ENCODE assay signal across 23 cellular contexts in genomic region chr16:559411-560207, GRCh38. TPM values are rescaled to one million over a fixed set of nuclear protein-coding genes. Genes with fewer than 3 reads are reported as not detected.
DNase-seq lines count a peak whose midpoint lies in the region; ATAC-seq and TF ChIP-seq lines count a peak whose summit lies in the region.
"Had no signal": no experiment of that assay in that cellular context is flagged by ENCODE, and none has a peak within 500 bp of the region (broad histone marks: within the 10 kb centered on the region; RNA-seq: fewer than 3 reads in every experiment).

No MANE protein-coding gene starts in this region.

- peaks cover 0 to 5% (median 0%) of the 10 kb centered on the region in 11 experiments; a peak in 4 of 22 replicates for H3K36me3 ChIP-seq in BLaER1 treated with 17β-estradiol and CSF1 and Interleukin-3, amounts not matched to agents 10 nM and 100 nM
- H3K36me3 ChIP-seq in ectodermal cell (ENCODE audit: control insufficient read depth, insufficient read depth, low read length): no peaks in the 10 kb centered on the region
- no peaks in the 10 kb centered on the region for H3K36me3 ChIP-seq in neural cell (ENCODE audit: insufficient read depth, low read length)
- H3K36me3 ChIP-seq: colonic mucosa, left lung, pancreas, sigmoid colon, transverse colon had no signal

- no peak overlapping the region for H2AFZ ChIP-seq in H9 (ENCODE audit: low read length)
- no peak overlapping the region for H2AFZ ChIP-seq in neural cell (ENCODE audit: low read depth, low read length)

- TF ChIP-seq RAD21 in neural cell (conservative IDR thresholded peaks at IDR 0.05): no peak

- no peak overlapping the region for H2AK5ac ChIP-seq in H9 (ENCODE audit: insufficient read length, low read length)

- no CpG with 5 or more reads among the region's 63 CpGs for WGBS in H9 (ENCODE audit: extremely low coverage, insufficient read length, low lambda C conversion rate)
- WGBS in ectodermal cell, 2 experiments: 10% methylated on average over 63 of the region's 63 CpGs

- H3K4me2 ChIP-seq in BLaER1 treated with 17β-estradiol and CSF1 and Interleukin-3, amounts not matched to agents 10 nM and 100 nM: peak overlapping the region; percentile 41 to 98 (median 78); a peak in 19 of 22 replicates
- H3K4me2 ChIP-seq in H9 (ENCODE audit: insufficient read depth, insufficient read length, low read length) (no peak overlapping the region), neural cell (ENCODE audit: low read length) (no peak overlapping the region)

- no peak overlapping the region for H3K27ac ChIP-seq in BLaER1 treated with 17β-estradiol and CSF1 and Interleukin-3, amounts not matched to agents 10 nM and 100 nM
- no peak overlapping the region for H3K27ac ChIP-seq in H9 (ENCODE audit: insufficient read length, low read depth, low read length)
- no peak overlapping the region for H3K27ac ChIP-seq in ectodermal cell (ENCODE audit: insufficient read depth, low read depth, low read length, poor library complexity, severe bottlenecking)
- no peak overlapping the region for H3K27ac ChIP-seq in neural cell (ENCODE audit: low read length)
- H3K27ac ChIP-seq: body of pancreas, colonic mucosa, left lung, pancreas, sigmoid colon, transverse colon, VCaP had no signal

- no peaks in the 10 kb centered on the region for H3F3A ChIP-seq in neural cell (ENCODE audit: insufficient read depth, low read length, poor library complexity, severe bottlenecking)

- H3K4ac ChIP-seq in H9 (ENCODE audit: low read depth, low read length): no peak overlapping the region

- no peak overlapping the region for H4K5ac ChIP-seq in H9 (ENCODE audit: insufficient read length, low read depth, low read length)

- H3K23me2 ChIP-seq in H9 (ENCODE audit: insufficient read length, low read depth, low read length, poor library complexity, severe bottlenecking): no peaks in the 10 kb centered on the region

- no peaks in the 10 kb centered on the region for H3K9me3 ChIP-seq in BLaER1 treated with 17β-estradiol and CSF1 and Interleukin-3, amounts not matched to agents 10 nM and 100 nM (replicated peaks in 1 of 11)
- H3K9me3 ChIP-seq in H9 (ENCODE audit: control insufficient read depth, low read depth, low read length) (no peaks in the 10 kb centered on the region), ectodermal cell (ENCODE audit: control insufficient read depth, low read length) (no peaks in the 10 kb centered on the region), neural cell (ENCODE audit: low read length) (no peaks in the 10 kb centered on the region)
- H3K9me3 ChIP-seq: body of pancreas, colonic mucosa, left lung, pancreas, sigmoid colon, transverse colon had no signal

- peak overlapping the region in 3 of 10 experiments; percentile 22 to 41 (median 33); a peak in 3 of 20 replicates for H3K4me3 ChIP-seq in BLaER1 treated with 17β-estradiol and CSF1 and Interleukin-3, amounts not matched to agents 10 nM and 100 nM
- H3K4me3 ChIP-seq in ectodermal cell (ENCODE audit: insufficient read depth, low read depth, low read length): peak overlapping the region; percentile 16
- H3K4me3 ChIP-seq in neural cell (ENCODE audit: low read length): no peak overlapping the region
- H3K4me3 ChIP-seq: body of pancreas, colonic mucosa, left lung, sigmoid colon, transverse colon had no signal

- H2BK15ac ChIP-seq in H9 (ENCODE audit: low read depth, low read length): no peak overlapping the region

- peaks cover 23 to 77% (median 50%) of the 10 kb centered on the region in 10 experiments; a peak in 19 of 20 replicates for H3K4me1 ChIP-seq in BLaER1 treated with 17β-estradiol and CSF1 and Interleukin-3, amounts not matched to agents 10 nM and 100 nM
- no peaks in the 10 kb centered on the region for H3K4me1 ChIP-seq in H9 (ENCODE audit: insufficient read depth, low read length)
- H3K4me1 ChIP-seq in ectodermal cell (ENCODE audit: control insufficient read depth, insufficient read depth, low read length): peaks cover 5% of the 10 kb centered on the region
- H3K4me1 ChIP-seq: colonic mucosa, pancreas had no signal

- H3K4me1 Mint-ChIP-seq in H9: no peaks in the 10 kb centered on the region
- H3K4me1 Mint-ChIP-seq: activated naive CD8-positive, alpha-beta T cell treated with anti-CD3 and anti-CD28 coated beads for 36 hours had no signal

- H2BK20ac ChIP-seq in H9 (ENCODE audit: low read depth, low read length, poor library complexity, severe bottlenecking): no peak overlapping the region

- H2BK12ac ChIP-seq in H9 (ENCODE audit: insufficient read length, low read depth, low read length): no peak overlapping the region

- H3T11ph ChIP-seq in H9 (ENCODE audit: low read length): no peak overlapping the region

- H3K9me2 ChIP-seq in neural cell (ENCODE audit: insufficient read depth, low read length): no peaks in the 10 kb centered on the region

- DNase-seq in H9: no peak
- no peak for DNase-seq in NCI-H2196 (lab: John Stamatoyannopoulos, UW; ENCODE audit: unreplicated experiment)
- DNase-seq in T-helper 1 cell: no peak
- DNase-seq: activated CD8-positive, alpha-beta T cell treated with anti-CD3 and anti-CD28 coated beads for 36 hours; activated naive CD8-positive, alpha-beta T cell treated with anti-CD3 and anti-CD28 coated beads for 36 hours; activated T-cell treated with anti-CD3 and anti-CD28 coated beads, Interleukin-2, amount 50 U/mL, for 4 hours; body of pancreas; colonic mucosa; foreskin melanocyte; left lung; NCI-H1436 treated with DMSO at 0.1 percent for 48 hours; NCI-H2227 treated with DMSO at 0.1 percent for 48 hours; pancreas; sigmoid colon; stimulated activated naive CD8-positive, alpha-beta T cell treated with anti-CD3 and anti-CD28 coated beads, Interleukin-15, Interleukin-2, amounts not matched to agents 100 U/mL and 50 U/mL, for 24 hours; transverse colon had no signal

- no peak overlapping the region for H3K27ac Mint-ChIP-seq in H9
- H3K27ac Mint-ChIP-seq: activated CD8-positive, alpha-beta T cell treated with anti-CD3 and anti-CD28 coated beads for 36 hours; activated naive CD8-positive, alpha-beta T cell treated with anti-CD3 and anti-CD28 coated beads for 36 hours had no signal

- no peak overlapping the region for H3K18ac ChIP-seq in H9 (ENCODE audit: insufficient read length, low read depth, low read length)

- peak overlapping the region in 1 of 11 experiments; percentile 24; a peak in 2 of 22 replicates for H3K9ac ChIP-seq in BLaER1 treated with 17β-estradiol and CSF1 and Interleukin-3, amounts not matched to agents 10 nM and 100 nM
- no peak overlapping the region for H3K9ac ChIP-seq in H9 (ENCODE audit: extremely low read depth, insufficient read length, low read length)
- H3K9ac ChIP-seq in neural cell (ENCODE audit: low read length): no peak overlapping the region

- TF ChIP-seq EP300 in neural cell (conservative IDR thresholded peaks at IDR 0.05; ENCODE audit: poor library complexity, severe bottlenecking): no peak

- H4K8ac ChIP-seq in H9 (replicated peaks; ENCODE audit: insufficient read length, low read depth, low read length): no peak overlapping the region

- no peak for ATAC-seq in GM19035 (IDR thresholded peaks at IDR 0.05; ENCODE audit: unreplicated experiment)
- ATAC-seq: activated CD8-positive, alpha-beta T cell treated with anti-CD3 and anti-CD28 coated beads for 36 hours; activated T-cell treated with anti-CD3 and anti-CD28 coated beads, Interleukin-2, amount 50 U/mL, for 4 hours; body of pancreas; left lung; stimulated activated naive CD8-positive, alpha-beta T cell treated with anti-CD3 and anti-CD28 coated beads, Interleukin-15, Interleukin-2, amounts not matched to agents 100 U/mL and 50 U/mL, for 24 hours had no signal

- H3K27me3 ChIP-seq in BLaER1 treated with 17β-estradiol and CSF1 and Interleukin-3, amounts not matched to agents 10 nM and 100 nM: peaks cover 54 to 67% (median 58%) of the 10 kb centered on the region in 11 experiments
- H3K27me3 ChIP-seq in H9 (ENCODE audit: insufficient read depth, low read length) (peaks cover 2% of the 10 kb centered on the region; the same call in 1 of the 2 replicates), ectodermal cell (ENCODE audit: control insufficient read depth, insufficient read depth, low read length, poor library complexity, severe bottlenecking) (peaks cover 50% of the 10 kb centered on the region), neural cell (ENCODE audit: insufficient read depth, low read depth, low read length) (peaks cover 39% of the 10 kb centered on the region)
- H3K27me3 ChIP-seq: body of pancreas, pancreas had no signal

- H3K27me3 Mint-ChIP-seq in H9 (ENCODE audit: low read depth): peaks cover 42% of the 10 kb centered on the region

- TF ChIP-seq CTCF in H9 (conservative IDR thresholded peaks at IDR 0.05) (no peak), neural cell (IDR thresholded peaks at IDR 0.05; ENCODE audit: poor library complexity, severe bottlenecking) (no peak)

- H3K79me2 ChIP-seq in H9 (ENCODE audit: insufficient read depth, low read length) (no peaks in the 10 kb centered on the region), neural cell (replicated peaks; ENCODE audit: insufficient read depth, low read length) (no peaks in the 10 kb centered on the region)

- no peak overlapping the region for H3K56ac ChIP-seq in H9 (ENCODE audit: insufficient read length, low read depth, low read length)

- H3K36me3 Mint-ChIP-seq in H9 (ENCODE audit: insufficient read depth in 1 of 3, low read depth in 3 of 3): no peaks in the 10 kb centered on the region; a peak in 2 of 7 replicates
- H3K36me3 Mint-ChIP-seq: activated naive CD8-positive, alpha-beta T cell treated with anti-CD3 and anti-CD28 coated beads for 36 hours had no signal

- no peak overlapping the region for H2BK120ac ChIP-seq in H9 (ENCODE audit: low read depth, low read length, poor library complexity, severe bottlenecking)

- no peaks in the 10 kb centered on the region for H3K79me1 ChIP-seq in H9 (ENCODE audit: insufficient read depth, low read depth, low read length, poor library complexity, severe bottlenecking)

- no peak overlapping the region for H3K23ac ChIP-seq in H9 (ENCODE audit: insufficient read length, low read depth, low read length)

- H3K14ac ChIP-seq in H9 (ENCODE audit: insufficient read depth, low read length): no peak overlapping the region

- H2BK5ac ChIP-seq in H9 (ENCODE audit: insufficient read length, low read length): no peak overlapping the region

- H4K20me1 ChIP-seq in BLaER1 treated with 17β-estradiol and CSF1 and Interleukin-3, amounts not matched to agents 10 nM and 100 nM: peaks cover 0 to 83% (median 43%) of the 10 kb centered on the region in 11 experiments; a peak in 18 of 22 replicates
- peaks cover 3% of the 10 kb centered on the region for H4K20me1 ChIP-seq in H9 (ENCODE audit: control insufficient read depth, insufficient read depth, insufficient read length)
- H4K20me1 ChIP-seq in neural cell (ENCODE audit: insufficient read depth): no peaks in the 10 kb centered on the region

- no peaks in the 10 kb centered on the region; a peak in 1 of 5 replicates for H3K9me3 Mint-ChIP-seq in H9
- H3K9me3 Mint-ChIP-seq: activated CD8-positive, alpha-beta T cell treated with anti-CD3 and anti-CD28 coated beads for 36 hours; activated naive CD8-positive, alpha-beta T cell treated with anti-CD3 and anti-CD28 coated beads for 36 hours; activated T-cell treated with anti-CD3 and anti-CD28 coated beads, Interleukin-2, amount 50 U/mL, for 4 hours had no signal

- H4K91ac ChIP-seq in H9 (ENCODE audit: insufficient read length, low read depth, low read length): no peak overlapping the region

- H3K4me3 Mint-ChIP-seq in H9: peak overlapping the region; percentile 41 to 50; a peak in 3 of 5 replicates
- H3K4me3 Mint-ChIP-seq: activated CD8-positive, alpha-beta T cell treated with anti-CD3 and anti-CD28 coated beads for 36 hours; activated naive CD8-positive, alpha-beta T cell treated with anti-CD3 and anti-CD28 coated beads for 36 hours; activated T-cell treated with anti-CD3 and anti-CD28 coated beads, Interleukin-2, amount 50 U/mL, for 4 hours had no signal

RNA-seq across cellular contexts. Expression of gene PRR35, which starts 0.6 kb away (rescaled TPM):
- 0.33 and 0.50 TPM in 2 replicates for total RNA-seq in H9 (2021)
- not detected for polyA plus RNA-seq in ectodermal cell (2013, experiment 1 of 4)
- not detected for polyA plus RNA-seq in ectodermal cell (2013, experiment 2 of 4)
- polyA plus RNA-seq in ectodermal cell (2013, experiment 3 of 4): not detected
- polyA plus RNA-seq in ectodermal cell (2013, experiment 4 of 4): not detected
- polyA plus RNA-seq in neural cell: not detected in 2 replicates
- not detected in 2 replicates for polyA minus RNA-seq in neural cell
- total RNA-seq: activated CD8-positive, alpha-beta T cell treated with anti-CD3 and anti-CD28 coated beads for 36 hours; activated naive CD8-positive, alpha-beta T cell treated with anti-CD3 and anti-CD28 coated beads for 36 hours; body of pancreas; colonic mucosa; epithelial cell of proximal tubule; left lung; mucosa of gallbladder; sigmoid colon; transverse colon had no signal
- polyA plus RNA-seq: sigmoid colon had no signal

RNA-seq across cellular contexts. Expression of gene NHLRC4, which starts 7.2 kb away (rescaled TPM):
- total RNA-seq in H9 (2021): 0.26 and 0.42 TPM in 2 replicates
- polyA plus RNA-seq in ectodermal cell (2013, experiment 1 of 4): not detected
- polyA plus RNA-seq in ectodermal cell (2013, experiment 2 of 4): not detected
- not detected for polyA plus RNA-seq in ectodermal cell (2013, experiment 3 of 4)
- polyA plus RNA-seq in ectodermal cell (2013, experiment 4 of 4): 0.12 TPM
- not detected in 2 replicates for polyA plus RNA-seq in neural cell
- polyA minus RNA-seq in neural cell: not detected in 2 replicates

RNA-seq across cellular contexts. Expression of gene PIGQ, which starts 10.2 kb away (rescaled TPM):
- total RNA-seq in H9 (2021): 58.0 and 65.5 TPM in 2 replicates
- polyA plus RNA-seq in ectodermal cell (2013, experiment 1 of 4): 49.3 TPM
- polyA plus RNA-seq in ectodermal cell (2013, experiment 2 of 4): 55.7 TPM
- 46.6 TPM for polyA plus RNA-seq in ectodermal cell (2013, experiment 3 of 4)
- polyA plus RNA-seq in ectodermal cell (2013, experiment 4 of 4): 45.9 TPM
- polyA plus RNA-seq in neural cell: 69.2 and 78.8 TPM in 2 replicates
- polyA minus RNA-seq in neural cell: 29.6 and 39.7 TPM in 2 replicates

RNA-seq across cellular contexts. Expression of gene RAB40C, which starts 30.3 kb away (rescaled TPM):
- 19.1 and 20.4 TPM in 2 replicates for total RNA-seq in H9 (2021)
- polyA plus RNA-seq in ectodermal cell (2013, experiment 1 of 4): 27.8 TPM
- 23.7 TPM for polyA plus RNA-seq in ectodermal cell (2013, experiment 2 of 4)
- 18.6 TPM for polyA plus RNA-seq in ectodermal cell (2013, experiment 3 of 4)
- 21.4 TPM for polyA plus RNA-seq in ectodermal cell (2013, experiment 4 of 4)
- 40.7 and 44.5 TPM in 2 replicates for polyA plus RNA-seq in neural cell
- 24.3 and 35.5 TPM in 2 replicates for polyA minus RNA-seq in neural cell

RNA-seq across cellular contexts. Expression of gene CAPN15, which starts 32.1 kb away (rescaled TPM):
- 71.2 and 76.4 TPM in 2 replicates for total RNA-seq in H9 (2021)
- 29.9 TPM for polyA plus RNA-seq in ectodermal cell (2013, experiment 1 of 4)
- 30.5 TPM for polyA plus RNA-seq in ectodermal cell (2013, experiment 2 of 4)
- polyA plus RNA-seq in ectodermal cell (2013, experiment 3 of 4): 23.4 TPM
- polyA plus RNA-seq in ectodermal cell (2013, experiment 4 of 4): 24.4 TPM
- 11.5 and 15.6 TPM in 2 replicates for polyA plus RNA-seq in neural cell
- 19.0 and 21.2 TPM in 2 replicates for polyA minus RNA-seq in neural cell

Comparison
In these comparisons a context has a peak if more than half of its experiments do, and no peak if none do; other contexts are left out.
1. H3K4me2 ChIP-seq: peak in BLaER1 treated with 17β-estradiol and CSF1 and Interleukin-3, amounts not matched to agents 10 nM and 100 nM (11 of 11); none in H9 (single experiment) and neural cell (single experiment).